In genomic region chr4:48234575-48234974, GRCh38 we compare ENCODE assay signal across 17 cellular contexts.
"Had no signal": no experiment of that assay in that cellular context is flagged by ENCODE, and none has a peak within 500 bp of the region (broad histone marks: within the 10 kb centered on the region; RNA-seq: fewer than 3 reads in every experiment).

No MANE protein-coding gene starts in this region.

- H3K27me3 Mint-ChIP-seq: activated naive CD8-positive, alpha-beta T cell had no signal

- H3K4me3 Mint-ChIP-seq: activated naive CD8-positive, alpha-beta T cell; activated T-helper 1 cell treated with anti-CD3 and anti-CD28 coated beads, Interleukin-12 subunit alpha, Interleukin-12 subunit beta, Interleukin-2, Interleukin-4 antibody, amounts not matched to agents 30 ng/mL and 10 ng/mL and 1 ng/mL, durations not matched to agents 14 hours and 24 hours and 36 hours; mesothelial cell of epicardium; nephron had no signal

- H3K9me3 Mint-ChIP-seq: activated T-helper 1 cell treated with anti-CD3 and anti-CD28 coated beads, Interleukin-12 subunit alpha, Interleukin-12 subunit beta, Interleukin-2, Interleukin-4 antibody, amounts not matched to agents 30 ng/mL and 10 ng/mL and 1 ng/mL, durations not matched to agents 14 hours and 24 hours and 36 hours had no signal

- H3K4me1 Mint-ChIP-seq: mesothelial cell of epicardium, nephron had no signal

- H3K4me3 ChIP-seq: esophagus muscularis mucosa, gastroesophageal sphincter, heart left ventricle, left lung had no signal

- H3K36me3 ChIP-seq: esophagus muscularis mucosa, gastroesophageal sphincter, heart left ventricle, left lung, WERI-Rb-1 had no signal

- H3K27ac Mint-ChIP-seq: activated naive CD8-positive, alpha-beta T cell; activated T-helper 1 cell treated with anti-CD3 and anti-CD28 coated beads, Interleukin-12 subunit alpha, Interleukin-12 subunit beta, Interleukin-2, Interleukin-4 antibody, amounts not matched to agents 30 ng/mL and 10 ng/mL and 1 ng/mL, durations not matched to agents 14 hours and 24 hours and 36 hours; mesothelial cell of epicardium; nephron had no signal

- H3K27ac ChIP-seq: esophagus muscularis mucosa, gastroesophageal sphincter, heart left ventricle, left lung, WERI-Rb-1 had no signal

- H3K9me3 ChIP-seq: esophagus muscularis mucosa, gastroesophageal sphincter, heart left ventricle, left lung had no signal

- H3K27me3 ChIP-seq: esophagus muscularis mucosa, gastroesophageal sphincter, heart left ventricle, left lung had no signal

- DNase-seq: activated CD4-positive, alpha-beta T cell treated with anti-CD3 and anti-CD28 coated beads for 1 hour; activated CD4-positive, alpha-beta T cell treated with anti-CD3 and anti-CD28 coated beads, Interleukin-2, amount 50 U/mL, for 48 hours; activated gamma-delta T cell treated with Interleukin-2 at 50 U/mL for 16 hours; effector CD4-positive, alpha-beta T cell; heart left ventricle; kidney; left lung; occipital lobe; posterior cingulate gyrus; stimulated activated naive CD4-positive, alpha-beta T cell; WERI-Rb-1 had no signal

- H3K4me1 ChIP-seq: gastroesophageal sphincter had no signal

- FAIRE-seq: kidney had no signal
